9 cellular contexts compared by ENCODE assay signal in genomic region chr15:40506964-40507571, GRCh38. TPM values are rescaled to one million over a fixed set of nuclear protein-coding genes. Genes with fewer than 3 reads are reported as not detected.
A peak's percentile ranks its signal among the peaks of the same experiment; 100 is the strongest.
DNase-seq lines count a peak whose midpoint lies in the region; ATAC-seq, FAIRE-seq and TF ChIP-seq lines count a peak whose summit lies in the region.
"Had no signal": no experiment of that assay in that cellular context is flagged by ENCODE, and none has a peak within 500 bp of the region (broad histone marks: within the 10 kb centered on the region; RNA-seq: fewer than 3 reads in every experiment).

No MANE protein-coding gene starts in this region.

- ATAC-seq in pancreas (peak; percentile 66 to 91 (median 84)), thoracic aorta (ENCODE audit: insufficient number of reproducible peaks, low FRiP score, low read depth) (no peak), HG03280 (IDR thresholded peaks at IDR 0.05; ENCODE audit: unreplicated experiment) (no peak)

- H4K20me1 ChIP-seq in SK-N-SH (ENCODE audit: insufficient read depth), result no peaks in the 10 kb centered on the region

- DNase-seq in LHCN-M2 (ENCODE audit: low read depth), result peak; percentile 60
- peak; percentile 95 for DNase-seq in SK-N-SH
- peak; percentile 69 for DNase-seq in activated naive CD4-positive, alpha-beta T cell treated with anti-CD3 and anti-CD28 coated beads, Interleukin-2, amount 50 U/mL, for 16 hours
- peak; percentile 43 to 92 (median 84) for DNase-seq in head of caudate nucleus
- peak; percentile 70 to 91 (median 79) for DNase-seq in pancreas
- DNase-seq in thoracic aorta (ENCODE audit: low spot score), result no peak

- no peak overlapping the region for H3K9ac ChIP-seq in SK-N-SH

- H3K79me2 ChIP-seq in SK-N-SH (ENCODE audit: insufficient read depth), result no peaks in the 10 kb centered on the region

- CTCF ChIA-PET in SK-N-SH (lab: Yijun Ruan, JAX), result interaction anchor here (0.6 to 3.8 kb wide), 26 partner anchors 10 to 705 kb away, joined by 3 to 23 read pairs (median 3); partner anchors contain the start of gene CCDC9B

- H3K9me2 ChIP-seq in SK-N-SH, result no peaks in the 10 kb centered on the region

- POLR2A ChIA-PET in SK-N-SH (lab: Yijun Ruan, JAX), result no interaction called here

- H3K4me3 ChIP-seq in SK-N-SH (ENCODE audit: low read depth in 2 of 2, low read length in 1 of 2) (peak overlapping the region in 1 of 2 experiments; percentile 2; a peak in 1 of 4 replicates), pancreas (peak overlapping the region in 2 of 4 donors; percentile 12 to 31), thoracic aorta (peak overlapping the region; percentile 63)

- peak; percentile 73 for TF ChIP-seq CTCF in GM12872 (IDR thresholded peaks at IDR 0.05; ENCODE audit: insufficient read depth, low read depth, low read length)
- peak; percentile 69 for TF ChIP-seq CTCF in SK-N-SH (IDR thresholded peaks at IDR 0.05)
- peak; percentile 25 to 50 (median 41) for TF ChIP-seq CTCF in pancreas (IDR thresholded peaks at IDR 0.05)
- peak; percentile 65 for TF ChIP-seq CTCF in thoracic aorta (IDR thresholded peaks at IDR 0.05)

- WGBS in SK-N-SH (ENCODE audit: low lambda C conversion rate), result 26% methylated on average over 17 of the region's 30 CpGs
- WGBS in pancreas, 2 donors, result 6 to 8% methylated on average over 24 to 30 of the region's 30 CpGs

- intact Hi-C loops in head of caudate nucleus (cut with DNase I), result no loop called here
- intact Hi-C loops in pancreas (cut with DNase I), result no loop called here

- no peak for FAIRE-seq in pancreas (lab: Jason Lieb, UNC)
- FAIRE-seq: islet of Langerhans had no signal

- H3K27ac ChIP-seq in SK-N-SH (ENCODE audit: low read depth in 2 of 2, low read length in 1 of 2), result no peak overlapping the region
- no peak overlapping the region for H3K27ac ChIP-seq in pancreas
- H3K27ac ChIP-seq in thoracic aorta, result no peak overlapping the region

- H2AFZ ChIP-seq in SK-N-SH (ENCODE audit: low read depth), result peak overlapping the region; percentile 66; the same call in 1 of the 2 replicates

- peak; percentile 64 for TF ChIP-seq RAD21 in SK-N-SH (IDR thresholded peaks at IDR 0.05; ENCODE audit: low read length)

- H3K4me1 ChIP-seq in SK-N-SH (ENCODE audit: control insufficient read depth in 1 of 2, insufficient read depth in 2 of 2, low read depth in 1 of 2, low read length in 1 of 2) (no peaks in the 10 kb centered on the region; a peak in 1 of 4 replicates), pancreas (no peaks in the 10 kb centered on the region), thoracic aorta (ENCODE audit: control insufficient read depth in 1 of 2, low read depth in 2 of 2) (peaks cover 8 to 14% of the 10 kb centered on the region in 2 donors)

- H3K27me3 ChIP-seq in SK-N-SH (ENCODE audit: insufficient read depth) (no peaks in the 10 kb centered on the region), pancreas (no peaks in the 10 kb centered on the region), thoracic aorta (replicated peaks; ENCODE audit: insufficient read depth) (no peaks in the 10 kb centered on the region)

- H3K4me2 ChIP-seq in SK-N-SH, result peak overlapping the region; percentile 46; the same call in 1 of the 2 replicates

- H3K9me3 ChIP-seq in SK-N-SH (no peaks in the 10 kb centered on the region), pancreas (no peaks in the 10 kb centered on the region), thoracic aorta (no peaks in the 10 kb centered on the region)

- H3K36me3 ChIP-seq in SK-N-SH (replicated peaks in 1 of 2; ENCODE audit: control insufficient read depth in 1 of 2, insufficient read depth in 2 of 2, low read length in 1 of 2) (no peaks in the 10 kb centered on the region), pancreas (no peaks in the 10 kb centered on the region), thoracic aorta (no peaks in the 10 kb centered on the region)

- TF ChIP-seq EP300 in SK-N-SH (IDR thresholded peaks at IDR 0.05; ENCODE audit: borderline replicate concordance in 1 of 2, low read depth in 1 of 2, low read length in 1 of 2), result no peak

- no peaks in the 10 kb centered on the region for H3F3A ChIP-seq in SK-N-SH (replicated peaks; ENCODE audit: insufficient read depth)

TF ChIP-seq in SK-N-SH, 30 proteins besides CTCF, POLR2A, EP300 and RAD21 (continues in another document):
- no peak for TF ChIP-seq GATA2 (CRISPR knock-in tag; IDR thresholded peaks at IDR 0.05)
- no peak for TF ChIP-seq TAF1 (IDR thresholded peaks at IDR 0.05; ENCODE audit: borderline replicate concordance, low read depth, low read length)
- no peak for TF ChIP-seq GABPA (IDR thresholded peaks at IDR 0.05; ENCODE audit: low read depth)
- peak; percentile 78 for TF ChIP-seq MAX (IDR thresholded peaks at IDR 0.05; ENCODE audit: low read depth)
- TF ChIP-seq NRF1 (IDR thresholded peaks at IDR 0.05; ENCODE audit: low read depth, low read length), result no peak
- TF ChIP-seq FOXM1 (IDR thresholded peaks at IDR 0.05; ENCODE audit: low read depth), result no peak
- no peak for TF ChIP-seq ZBTB33 (IDR thresholded peaks at IDR 0.05; ENCODE audit: borderline replicate concordance, low read depth)
- no peak for TF ChIP-seq TEAD4 (IDR thresholded peaks at IDR 0.05; ENCODE audit: borderline replicate concordance, insufficient read depth)
- no peak for TF ChIP-seq RXRA (IDR thresholded peaks at IDR 0.05; ENCODE audit: borderline replicate concordance, low read depth)
- no peak for TF ChIP-seq USF1 (IDR thresholded peaks at IDR 0.05; ENCODE audit: borderline replicate concordance, low read depth)
- peak; percentile 54; the same call in 1 of the 2 replicates for TF ChIP-seq SIN3A (IDR thresholded peaks at IDR 0.05; ENCODE audit: borderline replicate concordance, low read depth, low read length)
- no peak for TF ChIP-seq USF2 (IDR thresholded peaks at IDR 0.05; ENCODE audit: borderline replicate concordance, low read depth, low read length)
- TF ChIP-seq MXI1 (IDR thresholded peaks at IDR 0.05; ENCODE audit: low read depth, low read length), result no peak

RNA-seq across cellular contexts. Expression of gene CHST14, which starts 36.3 kb away (rescaled TPM):
- total RNA-seq in LHCN-M2 (2014; rRNA removed) (27.9 and 30.1 TPM in 2 replicates), pancreas (1 to 10 TPM; 3.1 to 8.9 (median 4.1) TPM), thoracic aorta (10 to 100 TPM; 16.4 to 21.0 TPM)
- 26.7 TPM for polyA plus RNA-seq in LHCN-M2 (2012)
- polyA plus RNA-seq in SK-N-SH (2012; rRNA removed) (34.2 and 43.2 TPM in 2 replicates), pancreas (1 to 10 TPM; 4.0 to 6.1 TPM)
- polyA plus RNA-seq in SK-N-SH (2012; cell fraction: cytosol; rRNA removed), result 24.9 and 34.3 TPM in 2 replicates
- polyA plus RNA-seq in SK-N-SH (2012; cell fraction: nucleus; rRNA removed), result 20.4 and 24.0 TPM in 2 replicates

RNA-seq across cellular contexts. Expression of gene CCDC32, which starts 57.8 kb away (rescaled TPM):
- total RNA-seq in LHCN-M2 (2014; rRNA removed) (12.9 and 14.1 TPM in 2 replicates), pancreas (10 to 100 TPM; 13.5 to 22.6 (median 16.1) TPM), thoracic aorta (10 to 100 TPM; 15.8 to 53.1 TPM)
- polyA plus RNA-seq in LHCN-M2 (2012), result 18.8 TPM
- polyA plus RNA-seq in SK-N-SH (2012; rRNA removed) (7.4 and 8.2 TPM in 2 replicates), pancreas (10 to 100 TPM; 14.3 to 20.8 TPM)
- 12.1 and 13.6 TPM in 2 replicates for polyA plus RNA-seq in SK-N-SH (2012; cell fraction: cytosol; rRNA removed)
- polyA plus RNA-seq in SK-N-SH (2012; cell fraction: nucleus; rRNA removed), result 9.7 and 16.9 TPM in 2 replicates

Comparison
In these comparisons a context has a peak if more than half of its experiments do, and no peak if none do; other contexts are left out.
1. ATAC-seq: peak in pancreas (4 of 4); none in thoracic aorta (single experiment) and HG03280 (single experiment).
2. Peak in every context shown above with its lines, with median percentiles within 50 percentile points of each other: CTCF ChIP-seq.